Comparison of ENCODE assay signal across 10 cellular contexts in the genomic region with DNA sequence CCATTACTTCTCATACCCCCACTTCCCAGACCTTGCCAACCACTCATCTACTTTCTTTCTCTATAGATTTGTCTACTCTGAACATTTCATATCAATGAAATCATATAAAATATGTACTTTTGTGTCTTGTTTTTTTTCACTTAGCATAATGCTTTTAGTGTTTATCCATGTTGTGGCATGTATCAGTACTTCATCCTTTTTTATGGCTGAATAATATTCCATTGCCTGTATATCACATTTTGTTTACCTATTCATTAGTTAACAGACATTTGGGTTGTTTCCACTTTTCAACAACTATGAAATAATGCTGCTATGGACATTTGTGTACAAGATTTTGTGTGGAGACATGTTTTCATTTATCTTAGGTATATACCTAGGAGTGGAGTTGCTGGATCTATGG.
"Had no signal": no experiment of that assay in that cellular context is flagged by ENCODE, and none has a peak within 500 bp of the region (broad histone marks: within the 10 kb centered on the region; RNA-seq: fewer than 3 reads in every experiment).

No MANE protein-coding gene starts in this region.

- H3K4me3 ChIP-seq: GM23338 had no signal

- H2AFZ ChIP-seq: GM23338 had no signal

- ATAC-seq: GM23338, HepG2 had no signal

- H3K4me2 ChIP-seq: GM23338 had no signal

- H3K36me3 Mint-ChIP-seq: IgD-negative memory B cell had no signal

- DNase-seq: H9, HCEC 1CT, HFFc6, KBM-7 had no signal

- H3K9me3 Mint-ChIP-seq: HFFc6 had no signal

- H3K27ac Mint-ChIP-seq: GM23338, H9, HFFc6, IgD-negative memory B cell had no signal

- H3K27ac ChIP-seq: HL-60 had no signal

- H3K4me3 Mint-ChIP-seq: GM23338, H9, HFFc6, IgD-negative memory B cell had no signal

- H3K4me1 Mint-ChIP-seq: IgD-negative memory B cell had no signal

- H3K27me3 Mint-ChIP-seq: IgD-negative memory B cell had no signal

- FAIRE-seq: H1, H54, HepG2 had no signal
